Comparison of ENCODE assay signal across 17 cellular contexts in genomic region chr7:111986601-111987000, GRCh38.
"Had no signal": no experiment of that assay in that cellular context is flagged by ENCODE, and none has a peak within 500 bp of the region (broad histone marks: within the 10 kb centered on the region; RNA-seq: fewer than 3 reads in every experiment).

No MANE protein-coding gene starts in this region.

- H3K9me3 Mint-ChIP-seq: activated CD8-positive, alpha-beta T cell treated with anti-CD3 and anti-CD28 coated beads for 36 hours; activated naive CD8-positive, alpha-beta T cell treated with anti-CD3 and anti-CD28 coated beads, Interleukin-2, amount 10 ng/mL, durations not matched to agents 7 days and 5 days; naive B cell; stimulated activated naive CD8-positive, alpha-beta T cell treated with anti-CD3 and anti-CD28 coated beads, Interleukin-15, Interleukin-2, amounts not matched to agents 100 ng/mL and 50 ng/mL, for 24 hours had no signal

- H3K27ac ChIP-seq: cardiac muscle cell, hepatocyte, WERI-Rb-1 had no signal

- H3K4me2 ChIP-seq: hepatocyte had no signal

- DNase-seq: activated CD4-positive, alpha-beta T cell treated with anti-CD3 and anti-CD28 coated beads for 4 hours; activated CD8-positive, alpha-beta memory T cell treated with anti-CD3 and anti-CD28 coated beads, Interleukin-2, amount 50 U/mL, for 48 hours; activated CD8-positive, alpha-beta T cell treated with anti-CD3 and anti-CD28 coated beads for 36 hours; activated naive CD8-positive, alpha-beta T cell treated with anti-CD3 and anti-CD28 coated beads, Interleukin-2, amount 10 ng/mL, durations not matched to agents 7 days and 5 days; aorta; effector CD4-positive, alpha-beta T cell; naive B cell; sigmoid colon; stimulated activated CD4-positive, alpha-beta T cell treated with anti-CD3 and anti-CD28 coated beads, Interleukin-2, amount 100 ng/mL, for 48 hours; T-helper 1 cell; upper lobe of right lung; WERI-Rb-1 had no signal

- H3K36me3 Mint-ChIP-seq: activated naive CD8-positive, alpha-beta T cell treated with anti-CD3 and anti-CD28 coated beads, Interleukin-2, amount 10 ng/mL, durations not matched to agents 7 days and 5 days; naive B cell had no signal

- H3K27me3 ChIP-seq: cardiac muscle cell, gastroesophageal sphincter, hepatocyte, sigmoid colon, upper lobe of right lung had no signal

- H3K9me3 ChIP-seq: gastroesophageal sphincter, sigmoid colon, upper lobe of right lung had no signal

- H3K36me3 ChIP-seq: cardiac muscle cell, sigmoid colon, WERI-Rb-1 had no signal

- H3K27ac Mint-ChIP-seq: activated CD8-positive, alpha-beta T cell treated with anti-CD3 and anti-CD28 coated beads for 36 hours; activated naive CD8-positive, alpha-beta T cell treated with anti-CD3 and anti-CD28 coated beads, Interleukin-2, amount 10 ng/mL, durations not matched to agents 7 days and 5 days; naive B cell; progenitor cell of endocrine pancreas; stimulated activated naive CD8-positive, alpha-beta T cell treated with anti-CD3 and anti-CD28 coated beads, Interleukin-15, Interleukin-2, amounts not matched to agents 100 ng/mL and 50 ng/mL, for 24 hours had no signal

- H3K4me3 ChIP-seq: cardiac muscle cell, gastroesophageal sphincter, hepatocyte, sigmoid colon, upper lobe of right lung had no signal

- H2AFZ ChIP-seq: hepatocyte had no signal

- H3K79me2 ChIP-seq: hepatocyte had no signal

- H3K4me1 Mint-ChIP-seq: activated naive CD8-positive, alpha-beta T cell treated with anti-CD3 and anti-CD28 coated beads, Interleukin-2, amount 10 ng/mL, durations not matched to agents 7 days and 5 days had no signal

- ATAC-seq: activated CD8-positive, alpha-beta T cell treated with anti-CD3 and anti-CD28 coated beads for 36 hours had no signal

- H3K4me1 ChIP-seq: gastroesophageal sphincter had no signal

- H3K27me3 Mint-ChIP-seq: progenitor cell of endocrine pancreas had no signal

- H3K4me3 Mint-ChIP-seq: activated CD8-positive, alpha-beta T cell treated with anti-CD3 and anti-CD28 coated beads for 36 hours; activated naive CD8-positive, alpha-beta T cell treated with anti-CD3 and anti-CD28 coated beads, Interleukin-2, amount 10 ng/mL, durations not matched to agents 7 days and 5 days; naive B cell; stimulated activated naive CD8-positive, alpha-beta T cell treated with anti-CD3 and anti-CD28 coated beads, Interleukin-15, Interleukin-2, amounts not matched to agents 100 ng/mL and 50 ng/mL, for 24 hours had no signal
